In genomic region chr3:111715911-111716523, GRCh38 we compare ENCODE assay signal across 8 cellular contexts. TPM values are rescaled to one million over a fixed set of nuclear protein-coding genes. Genes with fewer than 3 reads are reported as not detected.
A peak's percentile ranks its signal among the peaks of the same experiment; 100 is the strongest.
DNase-seq lines count a peak whose midpoint lies in the region; ATAC-seq and TF ChIP-seq lines count a peak whose summit lies in the region.

No MANE protein-coding gene starts in this region.

- no peak overlapping the region for H2AK5ac ChIP-seq in trophoblast cell (ENCODE audit: low read length)

- no peak overlapping the region for H2BK120ac ChIP-seq in trophoblast cell (ENCODE audit: insufficient read depth, low read length, poor library complexity)

- H3K4me2 ChIP-seq in trophoblast cell (ENCODE audit: low read length) = no peak overlapping the region

- DNase-seq in NCI-H2081 (lab: John Stamatoyannopoulos, UW) (peak; percentile 3 to 35), NCI-H2081 treated with DMSO at 0.1 percent for 48 hours (lab: John Stamatoyannopoulos, UW) (no peak), UCSD-AML1 (lab: John Stamatoyannopoulos, UW; ENCODE audit: unreplicated experiment) (peak; percentile 26), erythroblast (lab: John Stamatoyannopoulos, UW) (peak; percentile 28 to 37), trophoblast cell (peak; percentile 30 to 77), ACHN (no peak)
- DNase-seq in stimulated activated effector memory CD8-positive, alpha-beta T cell treated with anti-CD3 and anti-CD28 coated beads, Interleukin-12 subunit alpha, Interleukin-12 subunit beta, amount 100 ng/mL, for 72 hours (ENCODE audit: low spot score in 2 of 2) = no peak

- H3K79me1 ChIP-seq in trophoblast cell (ENCODE audit: low read length) = no peaks in the 10 kb centered on the region

- H3K27ac ChIP-seq in trophoblast cell (ENCODE audit: low read depth, low read length) = no peak overlapping the region

- peaks cover 20% of the 10 kb centered on the region for H3K4me1 Mint-ChIP-seq in stimulated activated effector memory CD8-positive, alpha-beta T cell treated with anti-CD3 and anti-CD28 coated beads, Interleukin-12 subunit alpha, Interleukin-12 subunit beta, amount 100 ng/mL, for 72 hours

- no peak overlapping the region for H4K91ac ChIP-seq in trophoblast cell (ENCODE audit: low read depth, low read length)

- H3K4me3 Mint-ChIP-seq in stimulated activated effector memory CD8-positive, alpha-beta T cell treated with anti-CD3 and anti-CD28 coated beads, Interleukin-12 subunit alpha, Interleukin-12 subunit beta, amount 100 ng/mL, for 72 hours = no peak overlapping the region

- no peak overlapping the region for H3K23ac ChIP-seq in trophoblast cell (ENCODE audit: low read length)

- no peak for TF ChIP-seq POLR2A in erythroblast (IDR thresholded peaks at IDR 0.05; ENCODE audit: low read length)

- no CpG with 5 or more reads among the region's 7 CpGs for WGBS in trophoblast cell (ENCODE audit: extremely low coverage, insufficient coverage, insufficient read length)

- H2AFZ ChIP-seq in trophoblast cell (ENCODE audit: insufficient read depth, low read length, poor library complexity) = no peak overlapping the region

- H2BK5ac ChIP-seq in trophoblast cell (ENCODE audit: low read depth, low read length, poor library complexity) = no peak overlapping the region

- no peaks in the 10 kb centered on the region for H3K36me3 ChIP-seq in trophoblast cell (ENCODE audit: control insufficient read depth in 1 of 2, insufficient read depth in 2 of 2, low read length in 2 of 2)

- no peaks in the 10 kb centered on the region for H3K79me2 ChIP-seq in trophoblast cell (ENCODE audit: control insufficient read depth, insufficient read depth, low read length, poor library complexity)

- no peaks in the 10 kb centered on the region for H3K27me3 ChIP-seq in trophoblast cell (ENCODE audit: insufficient read depth, low read length)

- no peak overlapping the region for H3K9ac ChIP-seq in trophoblast cell (ENCODE audit: low read length)

- H3K27ac Mint-ChIP-seq in stimulated activated effector memory CD8-positive, alpha-beta T cell treated with anti-CD3 and anti-CD28 coated beads, Interleukin-12 subunit alpha, Interleukin-12 subunit beta, amount 100 ng/mL, for 72 hours = no peak overlapping the region

- no peak overlapping the region for H3K4me3 ChIP-seq in trophoblast cell (ENCODE audit: low read depth, low read length)

- peak; percentile 39 for ATAC-seq in HG03354 (IDR thresholded peaks at IDR 0.05; ENCODE audit: poor library complexity, severe bottlenecking, unreplicated experiment)
- no peak for ATAC-seq in stimulated activated effector memory CD8-positive, alpha-beta T cell treated with anti-CD3 and anti-CD28 coated beads, Interleukin-12 subunit alpha, Interleukin-12 subunit beta, amount 100 ng/mL, for 72 hours

- H3K36me3 Mint-ChIP-seq in stimulated activated effector memory CD8-positive, alpha-beta T cell treated with anti-CD3 and anti-CD28 coated beads, Interleukin-12 subunit alpha, Interleukin-12 subunit beta, amount 100 ng/mL, for 72 hours = peaks cover 97% of the 10 kb centered on the region

- no peak overlapping the region for H3K4ac ChIP-seq in trophoblast cell (ENCODE audit: low read depth, low read length)

- no peaks in the 10 kb centered on the region for H3K9me3 Mint-ChIP-seq in stimulated activated effector memory CD8-positive, alpha-beta T cell treated with anti-CD3 and anti-CD28 coated beads, Interleukin-12 subunit alpha, Interleukin-12 subunit beta, amount 100 ng/mL, for 72 hours

- H3K14ac ChIP-seq in trophoblast cell (ENCODE audit: low read length) = no peak overlapping the region

- H3K4me1 ChIP-seq in trophoblast cell (ENCODE audit: control insufficient read depth in 1 of 2, insufficient read depth in 2 of 2, low read length in 2 of 2) = peaks cover 0 to 2% of the 10 kb centered on the region in 2 experiments

- in situ Hi-C loops in ACHN (cut with HindIII; ENCODE audit: low pct_ligation_motif_present, low pct_unique_long_range_greater_than_20kb, low sequenced_read_pairs) = no loop called here

- no peak overlapping the region for H2BK12ac ChIP-seq in trophoblast cell (ENCODE audit: low read length)

- no peak overlapping the region for H4K12ac ChIP-seq in trophoblast cell (ENCODE audit: low read depth, low read length)

- no peaks in the 10 kb centered on the region for H3K9me3 ChIP-seq in trophoblast cell (ENCODE audit: insufficient read depth, low read depth, low read length)

- H3K18ac ChIP-seq in trophoblast cell (ENCODE audit: low read length) = no peak overlapping the region

- no peak overlapping the region for H4K8ac ChIP-seq in trophoblast cell (ENCODE audit: low read depth, low read length)

RNA-seq across cellular contexts. Expression of gene PLCXD2, which starts 41.5 kb away (rescaled TPM):
- polyA plus RNA-seq in trophoblast cell (2013) = 2.8 and 3.5 TPM in 2 replicates

Comparison
In these comparisons a context has a peak if more than half of its experiments do, and no peak if none do; other contexts are left out.
1. DNase-seq: peak in NCI-H2081 (2 of 2), UCSD-AML1 (single experiment), erythroblast (2 of 2) and trophoblast cell (2 of 2); none in NCI-H2081 treated with DMSO at 0.1 percent for 48 hours (single experiment), stimulated activated effector memory CD8-positive, alpha-beta T cell treated with anti-CD3 and anti-CD28 coated beads, Interleukin-12 subunit alpha, Interleukin-12 subunit beta, amount 100 ng/mL, for 72 hours (0 of 2) and ACHN (single experiment).